Comparison of ENCODE assay signal across 8 cellular contexts in the genomic region with DNA sequence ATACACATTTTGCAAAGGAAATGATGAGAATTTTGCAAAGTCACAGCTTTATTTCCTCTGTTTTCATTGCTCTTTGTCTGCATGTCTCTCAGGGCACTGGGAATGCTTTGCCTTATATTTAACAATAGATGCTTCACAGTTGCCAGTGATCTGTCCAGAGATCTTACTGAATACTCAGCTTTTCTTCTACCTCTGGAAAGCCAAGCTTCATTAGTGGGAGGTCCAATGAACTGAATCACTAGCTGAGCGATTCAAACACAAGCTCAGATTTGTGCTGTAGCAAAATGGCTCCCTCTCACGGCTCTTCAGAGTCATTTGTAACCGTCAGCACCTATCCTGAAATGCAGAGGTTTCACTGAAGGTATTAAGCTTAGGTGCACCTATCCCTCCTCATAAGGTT.
A peak's percentile ranks its signal among the peaks of the same experiment; 100 is the strongest.
DNase-seq lines count a peak whose midpoint lies in the region; TF ChIP-seq lines count a peak whose summit lies in the region.

No MANE protein-coding gene starts in this region.

- H3K27ac ChIP-seq in uterus: no peak overlapping the region

- H3K36me3 Mint-ChIP-seq in mesothelial cell of epicardium: peaks cover 15% of the 10 kb centered on the region
- H3K36me3 Mint-ChIP-seq in activated CD4-positive, alpha-beta memory T cell treated with anti-CD3 and anti-CD28 coated beads, Interleukin-2, amount 10 ng/mL, durations not matched to agents 7 days and 5 days (ENCODE audit: low read depth): no peaks in the 10 kb centered on the region

- H3K4me1 Mint-ChIP-seq in mesothelial cell of epicardium: peaks cover 44% of the 10 kb centered on the region
- no peaks in the 10 kb centered on the region for H3K4me1 Mint-ChIP-seq in activated CD4-positive, alpha-beta memory T cell treated with anti-CD3 and anti-CD28 coated beads, Interleukin-2, amount 10 ng/mL, durations not matched to agents 7 days and 5 days

- intact Hi-C loops in uterus (cut with DNase I; ENCODE audit: low total_unique reads): no loop called here

- no peaks in the 10 kb centered on the region for H3K9me3 Mint-ChIP-seq in mesothelial cell of epicardium
- H3K9me3 Mint-ChIP-seq in activated CD4-positive, alpha-beta memory T cell treated with anti-CD3 and anti-CD28 coated beads, Interleukin-2, amount 10 ng/mL, durations not matched to agents 7 days and 5 days: no peaks in the 10 kb centered on the region

- no peaks in the 10 kb centered on the region for H3K27me3 Mint-ChIP-seq in mesothelial cell of epicardium (ENCODE audit: low read depth)
- peaks cover 13% of the 10 kb centered on the region for H3K27me3 Mint-ChIP-seq in activated CD4-positive, alpha-beta memory T cell treated with anti-CD3 and anti-CD28 coated beads, Interleukin-2, amount 10 ng/mL, durations not matched to agents 7 days and 5 days

- no peak overlapping the region for H3K4me3 Mint-ChIP-seq in mesothelial cell of epicardium
- H3K4me3 Mint-ChIP-seq in activated CD4-positive, alpha-beta memory T cell treated with anti-CD3 and anti-CD28 coated beads, Interleukin-2, amount 10 ng/mL, durations not matched to agents 7 days and 5 days: no peak overlapping the region

- POLR2A ChIA-PET in activated CD4-positive, alpha-beta memory T cell treated with anti-CD3 and anti-CD28 coated beads, Interleukin-2, amount 10 ng/mL, durations not matched to agents 7 days and 5 days (lab: Charles Lee): no interaction called here

- H3K9me3 ChIP-seq in uterus: no peaks in the 10 kb centered on the region

- H3K36me3 ChIP-seq in uterus: no peaks in the 10 kb centered on the region

- no peaks in the 10 kb centered on the region for H3K4me1 ChIP-seq in uterus

- H3K27me3 ChIP-seq in uterus: no peaks in the 10 kb centered on the region

- no peak for TF ChIP-seq POLR2A in uterus (IDR thresholded peaks at IDR 0.05)

- H3K4me3 ChIP-seq in choroid plexus epithelial cell (ENCODE audit: low read depth, low read length) (no peak overlapping the region), uterus (no peak overlapping the region)

- DNase-seq in DMS153 treated with DMSO at 0.1 percent for 48 hours (lab: John Stamatoyannopoulos, UW; ENCODE audit: unreplicated experiment) (peak; percentile 49), NCI-H2029 treated with DMSO at 0.1 percent for 48 hours (lab: John Stamatoyannopoulos, UW) (peak; percentile 60), choroid plexus epithelial cell (ENCODE audit: low read depth) (peak; percentile 91), mesothelial cell of epicardium (ENCODE audit: low spot score in 2 of 2, unreplicated experiment in 2 of 2) (no peak), uterus (no peak), T-helper 9 cell (no peak), occipital lobe (lab: John Stamatoyannopoulos, UW) (no peak)
- no peak for DNase-seq in activated CD4-positive, alpha-beta memory T cell treated with anti-CD3 and anti-CD28 coated beads, Interleukin-2, amount 10 ng/mL, durations not matched to agents 7 days and 5 days

- TF ChIP-seq CTCF in choroid plexus epithelial cell (conservative IDR thresholded peaks at IDR 0.05; ENCODE audit: low read depth, low read length) (peak; percentile 78), mesothelial cell of epicardium (IDR thresholded peaks at IDR 0.05; ENCODE audit: unreplicated experiment) (no peak), uterus (IDR thresholded peaks at IDR 0.05) (peak in 2 of 4 experiments; percentile 26 to 28)

- CTCF ChIA-PET in activated CD4-positive, alpha-beta memory T cell treated with anti-CD3 and anti-CD28 coated beads, Interleukin-2, amount 10 ng/mL, durations not matched to agents 7 days and 5 days (lab: Charles Lee): interaction anchor here (0.9 kb wide), 2 partner anchors 8 to 27 kb away, joined by 3 to 4 read pairs; no protein-coding TSS in a partner anchor

- peak overlapping the region; percentile 91 for H3K27ac Mint-ChIP-seq in mesothelial cell of epicardium
- H3K27ac Mint-ChIP-seq in activated CD4-positive, alpha-beta memory T cell treated with anti-CD3 and anti-CD28 coated beads, Interleukin-2, amount 10 ng/mL, durations not matched to agents 7 days and 5 days: no peak overlapping the region

Comparison
In these comparisons a context has a peak if more than half of its experiments do, and no peak if none do; other contexts are left out.
1. DNase-seq: peak in DMS153 treated with DMSO at 0.1 percent for 48 hours (single experiment), NCI-H2029 treated with DMSO at 0.1 percent for 48 hours (single experiment) and choroid plexus epithelial cell (single experiment); none in mesothelial cell of epicardium (0 of 2), activated CD4-positive, alpha-beta memory T cell treated with anti-CD3 and anti-CD28 coated beads, Interleukin-2, amount 10 ng/mL, durations not matched to agents 7 days and 5 days (single experiment), uterus (0 of 2), T-helper 9 cell (single experiment) and occipital lobe (single experiment).